ENCODE assay signal across 8 cellular contexts in genomic region chr1:156193208-156193487, GRCh38. TPM values are rescaled to one million over a fixed set of nuclear protein-coding genes. Genes with fewer than 3 reads are reported as not detected.
DNase-seq lines count a peak whose midpoint lies in the region; ATAC-seq, FAIRE-seq and TF ChIP-seq lines count a peak whose summit lies in the region.

No MANE protein-coding gene starts in this region.

- DNase-seq in CD4-positive, CD25-positive, alpha-beta regulatory T cell = no peak
- DNase-seq in NT2/D1 (ENCODE audit: low read depth, low spot score) (no peak), cerebellum (ENCODE audit: low spot score) (no peak), RCC 7860 (ENCODE audit: low spot score) (no peak), SK-N-DZ (ENCODE audit: low spot score) (no peak), pons (ENCODE audit: low spot score) (no peak)
- no peak for DNase-seq in effector memory CD8-positive, alpha-beta T cell

- H3K9ac ChIP-seq in NT2/D1 (ENCODE audit: insufficient read length, low read depth) = peak overlapping the region; percentile 86

- H3K4me3 ChIP-seq in CD4-positive, CD25-positive, alpha-beta regulatory T cell (ENCODE audit: low read depth, low read length) = peak overlapping the region; percentile 95
- peak overlapping the region; percentile 83 for H3K4me3 ChIP-seq in NT2/D1 (ENCODE audit: insufficient read length, low read depth)
- H3K4me3 ChIP-seq in neutrophil (ENCODE audit: low read depth in 1 of 2, low read length in 1 of 2) = peak overlapping the region; percentile 82 to 100

- FAIRE-seq in RCC 7860 (lab: Jason Lieb, UNC) = no peak

- peaks cover 23% of the 10 kb centered on the region for H3K4me1 ChIP-seq in CD4-positive, CD25-positive, alpha-beta regulatory T cell (ENCODE audit: control insufficient read depth, insufficient read depth, low read length, poor library complexity, severe bottlenecking)
- no peaks in the 10 kb centered on the region for H3K4me1 ChIP-seq in NT2/D1 (ENCODE audit: insufficient read depth, insufficient read length)
- peaks cover 52 to 58% of the 10 kb centered on the region in 2 experiments for H3K4me1 ChIP-seq in neutrophil (ENCODE audit: control insufficient read depth in 1 of 2, insufficient read depth in 1 of 2, low read depth in 1 of 2, low read length in 1 of 2)

- H3K27me3 ChIP-seq in CD4-positive, CD25-positive, alpha-beta regulatory T cell (ENCODE audit: control insufficient read depth, insufficient read depth, low read length) = no peaks in the 10 kb centered on the region
- no peaks in the 10 kb centered on the region for H3K27me3 ChIP-seq in NT2/D1 (ENCODE audit: insufficient read depth, insufficient read length)
- no peaks in the 10 kb centered on the region for H3K27me3 ChIP-seq in neutrophil

- H3K27ac ChIP-seq in CD4-positive, CD25-positive, alpha-beta regulatory T cell (ENCODE audit: insufficient read depth, low read length, poor library complexity, severe bottlenecking) = peak overlapping the region; percentile 73
- H3K27ac ChIP-seq in neutrophil = peak overlapping the region; percentile 83

- H3K36me3 ChIP-seq in CD4-positive, CD25-positive, alpha-beta regulatory T cell (ENCODE audit: control insufficient read depth, insufficient read depth, low read length) = peaks cover 5% of the 10 kb centered on the region
- H3K36me3 ChIP-seq in NT2/D1 (ENCODE audit: insufficient read depth, insufficient read length, low read length) (peaks cover 28% of the 10 kb centered on the region), neutrophil (peaks cover 35% of the 10 kb centered on the region)

- H3K9me3 ChIP-seq in CD4-positive, CD25-positive, alpha-beta regulatory T cell (ENCODE audit: control insufficient read depth in 2 of 2, low read length in 2 of 2) = no peaks in the 10 kb centered on the region
- H3K9me3 ChIP-seq in NT2/D1 (ENCODE audit: insufficient read depth, low read length) (peaks cover 21% of the 10 kb centered on the region), neutrophil (no peaks in the 10 kb centered on the region)

- TF ChIP-seq CTCF in neutrophil (IDR thresholded peaks at IDR 0.05) = no peak

- H3K4me3 Mint-ChIP-seq in CD4-positive, CD25-positive, alpha-beta regulatory T cell = peak overlapping the region; percentile 92 to 99 (median 96)
- H3K4me3 Mint-ChIP-seq in effector memory CD8-positive, alpha-beta T cell = peak overlapping the region; percentile 97 to 100

- H3K9me3 Mint-ChIP-seq in CD4-positive, CD25-positive, alpha-beta regulatory T cell = peaks cover 0 to 2% (median 0%) of the 10 kb centered on the region in 7 donors
- no peaks in the 10 kb centered on the region for H3K9me3 Mint-ChIP-seq in effector memory CD8-positive, alpha-beta T cell

- peaks cover 11% of the 10 kb centered on the region for H3K36me3 Mint-ChIP-seq in CD4-positive, CD25-positive, alpha-beta regulatory T cell
- peaks cover 18% of the 10 kb centered on the region for H3K36me3 Mint-ChIP-seq in effector memory CD8-positive, alpha-beta T cell (ENCODE audit: insufficient read depth)

- peaks cover 11 to 52% (median 25%) of the 10 kb centered on the region in 4 donors for H3K4me1 Mint-ChIP-seq in CD4-positive, CD25-positive, alpha-beta regulatory T cell
- peaks cover 28 to 30% of the 10 kb centered on the region in 2 donors for H3K4me1 Mint-ChIP-seq in effector memory CD8-positive, alpha-beta T cell (ENCODE audit: low read depth in 2 of 2)

- peaks cover 5% of the 10 kb centered on the region for H3K27me3 Mint-ChIP-seq in CD4-positive, CD25-positive, alpha-beta regulatory T cell
- no peaks in the 10 kb centered on the region for H3K27me3 Mint-ChIP-seq in effector memory CD8-positive, alpha-beta T cell

- no peak for ATAC-seq in CD4-positive, CD25-positive, alpha-beta regulatory T cell (ENCODE audit: low read depth in 2 of 2)
- no peak for ATAC-seq in effector memory CD8-positive, alpha-beta T cell (replicated peaks)

- peak overlapping the region in 2 of 3 donors; percentile 97 to 98 for H3K27ac Mint-ChIP-seq in CD4-positive, CD25-positive, alpha-beta regulatory T cell
- peak overlapping the region; percentile 92 to 97 for H3K27ac Mint-ChIP-seq in effector memory CD8-positive, alpha-beta T cell

RNA-seq across cellular contexts. Expression of gene SLC25A44, which starts 0.8 kb away (rescaled TPM):
- 21.3 TPM for total RNA-seq in CD4-positive, CD25-positive, alpha-beta regulatory T cell
- polyA plus RNA-seq in CD4-positive, CD25-positive, alpha-beta regulatory T cell = 10 to 100 TPM in 3 of 4 donors, 1 to 10 TPM in 1; 8.2 to 17.5 (median 12.7) TPM
- 12.1 TPM for total RNA-seq in cerebellum
- polyA plus RNA-seq in SK-N-DZ (2014; cell fraction: cytosol; rRNA removed) = 16.7 and 16.9 TPM in 2 replicates
- 9.0 and 15.9 TPM in 2 replicates for polyA plus RNA-seq in SK-N-DZ (2014; cell fraction: nucleus; rRNA removed)

RNA-seq across cellular contexts. Expression of gene PMF1, which starts 19.7 kb away (rescaled TPM):
- 69.3 TPM for total RNA-seq in CD4-positive, CD25-positive, alpha-beta regulatory T cell
- 10 to 100 TPM; 70.6 to 89.9 (median 88.7) TPM for polyA plus RNA-seq in CD4-positive, CD25-positive, alpha-beta regulatory T cell
- total RNA-seq in cerebellum = 24.7 TPM
- 180 and 248 TPM in 2 replicates for polyA plus RNA-seq in SK-N-DZ (2014; cell fraction: cytosol; rRNA removed)
- polyA plus RNA-seq in SK-N-DZ (2014; cell fraction: nucleus; rRNA removed) = 96.3 and 121 TPM in 2 replicates

RNA-seq across cellular contexts. Expression of gene SEMA4A, which starts 39.8 kb away (rescaled TPM):
- total RNA-seq in CD4-positive, CD25-positive, alpha-beta regulatory T cell = 41.2 TPM
- polyA plus RNA-seq in CD4-positive, CD25-positive, alpha-beta regulatory T cell = 1 to 10 TPM in 2 of 4 donors, under 1 TPM in 2; 0.89 to 2.2 (median 1.4) TPM
- 12.3 TPM for total RNA-seq in cerebellum
- polyA plus RNA-seq in SK-N-DZ (2014; cell fraction: cytosol; rRNA removed) = 1.8 and 2.0 TPM in 2 replicates
- 4.1 and 5.1 TPM in 2 replicates for polyA plus RNA-seq in SK-N-DZ (2014; cell fraction: nucleus; rRNA removed)

RNA-seq across cellular contexts. Expression of gene BGLAP, which starts 48.8 kb away (rescaled TPM):
- 1.1 TPM for total RNA-seq in CD4-positive, CD25-positive, alpha-beta regulatory T cell
- polyA plus RNA-seq in CD4-positive, CD25-positive, alpha-beta regulatory T cell = not detected
- 0.73 TPM for total RNA-seq in cerebellum
- polyA plus RNA-seq in SK-N-DZ (2014; cell fraction: cytosol; rRNA removed) = 0.45 and 0.74 TPM in 2 replicates
- 5.9 and 10.0 TPM in 2 replicates for polyA plus RNA-seq in SK-N-DZ (2014; cell fraction: nucleus; rRNA removed)

RNA-seq across cellular contexts. Expression of gene PAQR6, which starts 54.7 kb away (rescaled TPM):
- total RNA-seq in CD4-positive, CD25-positive, alpha-beta regulatory T cell = 3.7 TPM
- polyA plus RNA-seq in CD4-positive, CD25-positive, alpha-beta regulatory T cell = 1 to 10 TPM in 1 of 4 donors, under 1 TPM in 3; 0.13 to 2.0 (median 0.57) TPM
- 7.7 TPM for total RNA-seq in cerebellum
- 4.4 and 6.1 TPM in 2 replicates for polyA plus RNA-seq in SK-N-DZ (2014; cell fraction: cytosol; rRNA removed)
- polyA plus RNA-seq in SK-N-DZ (2014; cell fraction: nucleus; rRNA removed) = 86.1 and 87.6 TPM in 2 replicates
